8 cellular contexts compared by ENCODE assay signal in the genomic region with DNA sequence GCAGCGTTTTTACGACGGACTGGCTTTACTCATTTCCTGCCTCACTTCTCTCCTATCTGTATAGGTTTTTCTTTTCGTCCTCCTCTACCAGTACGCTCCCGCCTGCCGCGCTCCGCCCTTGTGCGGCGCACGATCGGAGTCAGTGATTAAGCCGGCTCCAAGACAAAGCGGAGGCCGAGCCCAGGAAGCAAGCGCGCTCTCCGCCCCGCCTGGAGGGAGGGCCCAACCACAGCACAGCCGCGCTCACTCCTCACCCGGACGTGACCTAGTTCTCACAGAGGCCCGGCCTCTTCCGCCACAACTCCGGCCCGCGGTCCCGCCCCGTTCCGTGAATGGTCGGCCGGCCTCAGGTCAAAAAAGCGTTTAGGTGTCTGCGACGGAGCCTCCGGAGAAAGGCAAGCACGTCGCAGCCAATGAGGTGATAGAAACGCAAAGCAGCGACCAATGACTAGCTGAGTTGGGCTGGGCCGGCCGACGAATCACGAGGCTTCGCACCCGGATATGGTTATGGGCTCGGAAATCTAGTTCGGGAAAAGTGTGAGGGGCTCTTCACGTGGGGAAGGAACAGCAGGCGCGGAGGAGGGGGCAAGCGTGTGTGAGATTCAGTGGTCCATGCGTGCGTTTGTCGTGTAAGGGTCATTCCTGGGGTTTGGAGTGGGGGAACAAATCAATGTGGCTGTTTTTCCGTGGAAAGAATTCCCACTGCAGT. TPM values are rescaled to one million over a fixed set of nuclear protein-coding genes. Genes with fewer than 3 reads are reported as not detected.
DNase-seq lines count a peak whose midpoint lies in the region; ATAC-seq and TF ChIP-seq lines count a peak whose summit lies in the region.

A gene with protein sequence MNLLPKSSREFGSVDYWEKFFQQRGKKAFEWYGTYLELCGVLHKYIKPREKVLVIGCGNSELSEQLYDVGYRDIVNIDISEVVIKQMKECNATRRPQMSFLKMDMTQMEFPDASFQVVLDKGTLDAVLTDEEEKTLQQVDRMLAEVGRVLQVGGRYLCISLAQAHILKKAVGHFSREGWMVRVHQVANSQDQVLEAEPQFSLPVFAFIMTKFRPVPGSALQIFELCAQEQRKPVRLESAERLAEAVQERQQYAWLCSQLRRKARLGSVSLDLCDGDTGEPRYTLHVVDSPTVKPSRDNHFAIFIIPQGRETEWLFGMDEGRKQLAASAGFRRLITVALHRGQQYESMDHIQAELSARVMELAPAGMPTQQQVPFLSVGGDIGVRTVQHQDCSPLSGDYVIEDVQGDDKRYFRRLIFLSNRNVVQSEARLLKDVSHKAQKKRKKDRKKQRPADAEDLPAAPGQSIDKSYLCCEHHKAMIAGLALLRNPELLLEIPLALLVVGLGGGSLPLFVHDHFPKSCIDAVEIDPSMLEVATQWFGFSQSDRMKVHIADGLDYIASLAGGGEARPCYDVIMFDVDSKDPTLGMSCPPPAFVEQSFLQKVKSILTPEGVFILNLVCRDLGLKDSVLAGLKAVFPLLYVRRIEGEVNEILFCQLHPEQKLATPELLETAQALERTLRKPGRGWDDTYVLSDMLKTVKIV (plus strand): TSS at position 494 of the 709 bp plus-strand sequence. CDS start 308 bp downstream, outside the sequence.

- no peak for TF ChIP-seq CTCF in suprapubic skin (IDR thresholded peaks at IDR 0.05)

- H3K27ac ChIP-seq in suprapubic skin: peak within 1 kb of the TSS; percentile 85

- H3K36me3 Mint-ChIP-seq in activated naive CD4-positive, alpha-beta T cell treated with anti-CD3 and anti-CD28 coated beads, Interleukin-2, amount 50 U/mL, for 72 hours: peaks cover 35 to 44% of the 10 kb centered on the region in 2 donors

- peaks cover 23% of the 10 kb centered on the region for H3K36me3 ChIP-seq in suprapubic skin

- peaks cover 39% of the 10 kb centered on the region for H3K4me1 ChIP-seq in suprapubic skin

- no peaks in the 10 kb centered on the region for H3K9me3 ChIP-seq in suprapubic skin

- 0% methylated on average over 41 of the region's 58 CpGs for WGBS in suprapubic skin

- no peaks in the 10 kb centered on the region for H3K9me3 Mint-ChIP-seq in activated naive CD4-positive, alpha-beta T cell treated with anti-CD3 and anti-CD28 coated beads, Interleukin-2, amount 50 U/mL, for 72 hours

- TF ChIP-seq POLR2A in suprapubic skin (IDR thresholded peaks at IDR 0.05): peak; percentile 13 to 81

- DNase-seq in NCI-H1092 treated with DMSO at 0.1 percent for 48 hours (lab: John Stamatoyannopoulos, UW) (peak; percentile 100), SKM-1 (lab: John Stamatoyannopoulos, UW; ENCODE audit: unreplicated experiment) (peak; percentile 100), globus pallidus (ENCODE audit: low spot score) (peak; percentile 99), nucleus accumbens (lab: John Stamatoyannopoulos, UW) (peak; percentile 78 to 100 (median 99)), suprapubic skin (ENCODE audit: low spot score in 2 of 2) (peak; percentile 99 to 100)
- peak; percentile 95 to 99 for DNase-seq in activated naive CD4-positive, alpha-beta T cell treated with anti-CD3 and anti-CD28 coated beads, Interleukin-2, amount 50 U/mL, for 72 hours (ENCODE audit: low spot score in 2 of 2)

- peak within 1 kb of the TSS; percentile 86 for H3K4me3 ChIP-seq in GM08714 (ENCODE audit: low read length)
- H3K4me3 ChIP-seq in suprapubic skin: peak within 1 kb of the TSS; percentile 65

- H3K27me3 ChIP-seq in suprapubic skin: no peaks in the 10 kb centered on the region

- peak; percentile 98 for ATAC-seq in HG02610 (IDR thresholded peaks at IDR 0.05; ENCODE audit: unreplicated experiment)
- peak; percentile 98 for ATAC-seq in activated naive CD4-positive, alpha-beta T cell treated with anti-CD3 and anti-CD28 coated beads, Interleukin-2, amount 50 U/mL, for 72 hours

- H3K27ac Mint-ChIP-seq in activated naive CD4-positive, alpha-beta T cell treated with anti-CD3 and anti-CD28 coated beads, Interleukin-2, amount 50 U/mL, for 72 hours: peak within 1 kb of the TSS; percentile 93 to 100

- TF ChIP-seq EP300 in suprapubic skin (IDR thresholded peaks at IDR 0.05): no peak

RNA-seq across cellular contexts. Expression of the gene that starts here (rescaled TPM):
- 10 to 100 TPM; 53.0 to 57.4 TPM for total RNA-seq in activated naive CD4-positive, alpha-beta T cell treated with anti-CD3 and anti-CD28 coated beads, Interleukin-2, amount 50 U/mL, for 72 hours
- 10 to 100 TPM; 20.2 to 29.4 (median 23.4) TPM for total RNA-seq in suprapubic skin

Comparison
In these comparisons a context has a peak if more than half of its experiments do, and no peak if none do; other contexts are left out.
1. Peak in every context shown above with its lines: DNase-seq, ATAC-seq, H3K4me3 ChIP-seq and H3K27ac ChIP-seq.